ENCODE assay signal across 8 cellular contexts in genomic region chr21:29232601-29233541, GRCh38.
DNase-seq lines count a peak whose midpoint lies in the region; ATAC-seq, FAIRE-seq and TF ChIP-seq lines count a peak whose summit lies in the region.

No MANE protein-coding gene starts in this region.

- H3K36me3 ChIP-seq in lower lobe of right lung = no peaks in the 10 kb centered on the region

- H3K27ac ChIP-seq in lower lobe of right lung = peak overlapping the region; percentile 4

- H3K4me3 ChIP-seq in lower lobe of right lung = no peak overlapping the region

- no peak for TF ChIP-seq POLR2A in GM12891 (IDR thresholded peaks at IDR 0.05; ENCODE audit: low read depth, low read length)

- peaks cover 35% of the 10 kb centered on the region for H3K4me1 ChIP-seq in lower lobe of right lung

- DNase-seq in GM12891 (ENCODE audit: insufficient read length, low spot score) = no peak
- peak; percentile 69 for DNase-seq in RKO (ENCODE audit: low spot score)
- no peak for DNase-seq in lower lobe of right lung
- DNase-seq in activated CD4-positive, CD25-positive, alpha-beta regulatory T cell treated with anti-CD3 and anti-CD28 coated beads, Interleukin-2, amount 50 U/mL, for 72 hours = no peak
- DNase-seq in ureter (ENCODE audit: low spot score) = no peak
- DNase-seq in NCI-H187 treated with DMSO at 0.1 percent for 48 hours (lab: John Stamatoyannopoulos, UW) = no peak

- H3K9me3 ChIP-seq in lower lobe of right lung = no peaks in the 10 kb centered on the region

- peak; percentile 10 for ATAC-seq in HG02642 (IDR thresholded peaks at IDR 0.05; ENCODE audit: poor library complexity, unreplicated experiment)
- ATAC-seq in lower lobe of right lung = peak; percentile 17 to 35
- ATAC-seq in GM19463 (IDR thresholded peaks at IDR 0.05; ENCODE audit: unreplicated experiment) = no peak

- TF ChIP-seq CTCF in lower lobe of right lung (IDR thresholded peaks at IDR 0.05) = no peak

- no peaks in the 10 kb centered on the region for H3K27me3 ChIP-seq in lower lobe of right lung (ENCODE audit: low read depth)

- peak; percentile 73 for FAIRE-seq in GM12891 (lab: Jason Lieb, UNC)

- intact Hi-C loops in lower lobe of right lung (cut with DNase I) = no loop called here

TF ChIP-seq in GM12891, 5 proteins besides CTCF, POLR2A, EP300 and RAD21:
- TF ChIP-seq TAF1 (IDR thresholded peaks at IDR 0.05; ENCODE audit: low read depth, low read length) (no peak), POLR2AphosphoS5 (IDR thresholded peaks at IDR 0.05; ENCODE audit: low read depth, low read length) (no peak), POU2F2 (IDR thresholded peaks at IDR 0.05; ENCODE audit: low read depth, low read length) (no peak), PAX5 (IDR thresholded peaks at IDR 0.05; ENCODE audit: insufficient read depth, low read length, severe bottlenecking) (no peak), SPI1 (IDR thresholded peaks at IDR 0.05; ENCODE audit: low read depth, low read length) (no peak)
